In genomic region chr22:46007848-46008261, GRCh38 we compare ENCODE assay signal across 8 cellular contexts. TPM values are rescaled to one million over a fixed set of nuclear protein-coding genes. Genes with fewer than 3 reads are reported as not detected.
DNase-seq lines count a peak whose midpoint lies in the region; ATAC-seq and TF ChIP-seq lines count a peak whose summit lies in the region.

No MANE protein-coding gene starts in this region.

- ATAC-seq in activated T-cell treated with anti-CD3 and anti-CD28 coated beads, Interleukin-2, amount 50 U/mL, for 72 hours (replicated peaks in 1 of 2) = no peak

- CTCF ChIA-PET in CD4-positive, alpha-beta memory T cell (lab: Charles Lee; ENCODE audit: partially characterized antibody) = interaction anchor here (1.2 to 5.4 kb wide), 6 partner anchors 12 to 117 kb away, joined by 3 to 236 read pairs (median 9); no protein-coding TSS in a partner anchor

- intact Hi-C loops in CD4-positive, alpha-beta memory T cell (cut with micrococcal nuclease) = loop anchor here (5.0 kb wide), 1 partner anchor 304 kb away; no protein-coding TSS in a partner anchor

- no peak overlapping the region for H3K27ac ChIP-seq in CD4-positive, alpha-beta memory T cell (ENCODE audit: low read depth, low read length)

- H3K9me3 Mint-ChIP-seq in nephron = peaks cover 6% of the 10 kb centered on the region
- peaks cover 0 to 3% of the 10 kb centered on the region in 2 donors for H3K9me3 Mint-ChIP-seq in activated T-cell treated with anti-CD3 and anti-CD28 coated beads, Interleukin-2, amount 50 U/mL, for 72 hours
- H3K9me3 Mint-ChIP-seq in CD4-positive, alpha-beta memory T cell = peaks cover 0 to 15% (median 6%) of the 10 kb centered on the region in 8 donors

- no peaks in the 10 kb centered on the region for H3K27me3 ChIP-seq in CD4-positive, alpha-beta memory T cell (ENCODE audit: insufficient read depth, low read length)

- H3K36me3 Mint-ChIP-seq in nephron (ENCODE audit: low read depth) = no peaks in the 10 kb centered on the region
- peaks cover 0 to 2% of the 10 kb centered on the region in 2 donors for H3K36me3 Mint-ChIP-seq in activated T-cell treated with anti-CD3 and anti-CD28 coated beads, Interleukin-2, amount 50 U/mL, for 72 hours (ENCODE audit: insufficient read depth in 2 of 2)
- H3K36me3 Mint-ChIP-seq in CD4-positive, alpha-beta memory T cell = no peaks in the 10 kb centered on the region

- H3K4me1 Mint-ChIP-seq in nephron = peaks cover 30% of the 10 kb centered on the region
- peaks cover 19% of the 10 kb centered on the region for H3K4me1 Mint-ChIP-seq in activated T-cell treated with anti-CD3 and anti-CD28 coated beads, Interleukin-2, amount 50 U/mL, for 72 hours (ENCODE audit: low read depth)
- H3K4me1 Mint-ChIP-seq in CD4-positive, alpha-beta memory T cell = peaks cover 0 to 5% (median 3%) of the 10 kb centered on the region in 4 donors

- TF ChIP-seq CTCF in AG10803 (conservative IDR thresholded peaks at IDR 0.05; ENCODE audit: low read length) = no peak
- TF ChIP-seq CTCF in epithelial cell of esophagus (IDR thresholded peaks at IDR 0.05; ENCODE audit: insufficient read depth, low read depth, low read length, missing control alignments) = no peak
- TF ChIP-seq CTCF in nephron (IDR thresholded peaks at IDR 0.05; ENCODE audit: unreplicated experiment in 3 of 3) = no peak

- POLR2A ChIA-PET in CD4-positive, alpha-beta memory T cell (lab: Charles Lee; ENCODE audit: partially characterized antibody) = interaction anchor here (0.8 kb wide), 1 partner anchor 29 kb away, joined by 3 read pairs; no protein-coding TSS in a partner anchor

- peak; percentile 96 for DNase-seq in AG10803 (ENCODE audit: low read depth)
- DNase-seq in NCI-H345 treated with DMSO at 0.1 percent for 48 hours (lab: John Stamatoyannopoulos, UW; ENCODE audit: unreplicated experiment) = peak; percentile 27
- peak; percentile 97 for DNase-seq in epithelial cell of esophagus (ENCODE audit: low read depth)
- DNase-seq in activated T-cell treated with anti-CD3 and anti-CD28 coated beads, Interleukin-2, amount 50 U/mL, for 72 hours = no peak
- DNase-seq in NCI-H510A (lab: John Stamatoyannopoulos, UW) = no peak
- no peak for DNase-seq in CD4-positive, alpha-beta memory T cell
- no peak for DNase-seq in stimulated activated CD4-positive, alpha-beta T cell treated with anti-CD3 and anti-CD28 coated beads, Interleukin-12 subunit alpha, Interleukin-12 subunit beta, amount 100 ng/mL, for 4 hours

- peaks cover 3% of the 10 kb centered on the region for H3K27me3 Mint-ChIP-seq in nephron (ENCODE audit: low read depth)
- no peaks in the 10 kb centered on the region for H3K27me3 Mint-ChIP-seq in activated T-cell treated with anti-CD3 and anti-CD28 coated beads, Interleukin-2, amount 50 U/mL, for 72 hours (ENCODE audit: low read depth)
- no peaks in the 10 kb centered on the region for H3K27me3 Mint-ChIP-seq in CD4-positive, alpha-beta memory T cell

- H3K36me3 ChIP-seq in CD4-positive, alpha-beta memory T cell (ENCODE audit: insufficient read depth, low read length) = no peaks in the 10 kb centered on the region

- H3K4me3 Mint-ChIP-seq in nephron = no peak overlapping the region
- no peak overlapping the region for H3K4me3 Mint-ChIP-seq in activated T-cell treated with anti-CD3 and anti-CD28 coated beads, Interleukin-2, amount 50 U/mL, for 72 hours
- H3K4me3 Mint-ChIP-seq in CD4-positive, alpha-beta memory T cell = no peak overlapping the region

- H3K4me3 ChIP-seq in AG10803 (ENCODE audit: low read length) (peak overlapping the region; percentile 44), epithelial cell of esophagus (ENCODE audit: low read length) (no peak overlapping the region)
- H3K4me3 ChIP-seq in CD4-positive, alpha-beta memory T cell (ENCODE audit: low read length in 2 of 2) = no peak overlapping the region

- H3K9me3 ChIP-seq in CD4-positive, alpha-beta memory T cell (ENCODE audit: control insufficient read depth in 1 of 2, low read length in 2 of 2) = peaks cover 0 to 9% of the 10 kb centered on the region in 2 donors

- H3K27ac Mint-ChIP-seq in nephron = peak overlapping the region; percentile 23 to 80 (median 54)
- H3K27ac Mint-ChIP-seq in activated T-cell treated with anti-CD3 and anti-CD28 coated beads, Interleukin-2, amount 50 U/mL, for 72 hours = no peak overlapping the region
- H3K27ac Mint-ChIP-seq in CD4-positive, alpha-beta memory T cell = no peak overlapping the region

- no peaks in the 10 kb centered on the region for H3K4me1 ChIP-seq in CD4-positive, alpha-beta memory T cell (ENCODE audit: insufficient read depth, low read length)

RNA-seq across cellular contexts. Expression of gene WNT7B, which starts 30.9 kb away (rescaled TPM):
- not detected for total RNA-seq in activated T-cell treated with anti-CD3 and anti-CD28 coated beads, Interleukin-2, amount 50 U/mL, for 72 hours
- not detected for total RNA-seq in CD4-positive, alpha-beta memory T cell
- not detected for polyA plus RNA-seq in CD4-positive, alpha-beta memory T cell

Comparison
In these comparisons a context has a peak if more than half of its experiments do, and no peak if none do; other contexts are left out.
1. DNase-seq: peak in AG10803 (single experiment), NCI-H345 treated with DMSO at 0.1 percent for 48 hours (single experiment) and epithelial cell of esophagus (single experiment); none in activated T-cell treated with anti-CD3 and anti-CD28 coated beads, Interleukin-2, amount 50 U/mL, for 72 hours (0 of 2), NCI-H510A (single experiment), CD4-positive, alpha-beta memory T cell (0 of 5) and stimulated activated CD4-positive, alpha-beta T cell treated with anti-CD3 and anti-CD28 coated beads, Interleukin-12 subunit alpha, Interleukin-12 subunit beta, amount 100 ng/mL, for 4 hours (single experiment).
2. H3K27ac Mint-ChIP-seq: peak in nephron (3 of 3); none in activated T-cell treated with anti-CD3 and anti-CD28 coated beads, Interleukin-2, amount 50 U/mL, for 72 hours (single experiment) and CD4-positive, alpha-beta memory T cell (0 of 7).